ENCODE assay signal across 1 cellular context in genomic region chr2:94873362-94874276, GRCh38.
TF ChIP-seq lines count a peak whose summit lies in the region.

No MANE protein-coding gene starts in this region.

TF ChIP-seq in GM23338, 12 proteins besides CTCF, POLR2A, EP300 and RAD21 (continued from another document):
- TF ChIP-seq ZNF462 (CRISPR knock-in tag; IDR thresholded peaks at IDR 0.05) = no peak
- TF ChIP-seq ZNF331 (CRISPR knock-in tag; IDR thresholded peaks at IDR 0.05; ENCODE audit: low read depth) = no peak
- no peak for TF ChIP-seq ETS1 (IDR thresholded peaks at IDR 0.05)
- TF ChIP-seq ZNF114 (CRISPR knock-in tag; IDR thresholded peaks at IDR 0.05) = no peak
- TF ChIP-seq JUNB (IDR thresholded peaks at IDR 0.05; ENCODE audit: unreplicated experiment) = no peak
TF ChIP-seq in GM23338: peak in this region for 0.
